In the genomic region with DNA sequence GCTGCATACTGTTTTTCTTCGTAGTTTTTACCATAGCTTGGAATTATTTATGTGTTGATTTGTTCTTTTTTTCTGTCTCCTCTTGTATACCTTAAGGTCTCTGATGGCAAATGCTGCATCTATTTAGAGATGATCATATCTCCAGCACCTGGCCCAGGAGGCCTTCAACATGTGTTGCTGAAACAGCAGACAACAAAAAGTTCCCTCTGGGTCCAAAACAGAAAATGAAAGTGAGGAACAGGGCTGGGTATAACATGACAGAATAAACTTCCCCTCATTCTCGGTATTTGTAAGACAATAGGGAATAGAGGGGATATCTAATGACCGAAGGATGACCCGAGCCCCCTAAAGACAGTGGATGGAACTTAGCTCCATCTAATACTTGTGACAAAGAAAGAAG, we compare ENCODE assay signal across 2 cellular contexts.
TF ChIP-seq lines count a peak whose summit lies in the region.

No MANE protein-coding gene starts in this region.

TF ChIP-seq in A549, 52 proteins besides CTCF, POLR2A, EP300 and RAD21:
- TF ChIP-seq, protein P1, sequence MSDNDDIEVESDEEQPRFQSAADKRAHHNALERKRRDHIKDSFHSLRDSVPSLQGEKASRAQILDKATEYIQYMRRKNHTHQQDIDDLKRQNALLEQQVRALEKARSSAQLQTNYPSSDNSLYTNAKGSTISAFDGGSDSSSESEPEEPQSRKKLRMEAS (IDR thresholded peaks at IDR 0.05) = no peak
- TF ChIP-seq CBX8 (IDR thresholded peaks at IDR 0.05) (no peak), NPAS2 (CRISPR knock-in tag; IDR thresholded peaks at IDR 0.05; ENCODE audit: borderline replicate concordance) (no peak), ZFP36 (IDR thresholded peaks at IDR 0.05; ENCODE audit: borderline replicate concordance, partially characterized antibody) (no peak), FOXS1 (CRISPR knock-in tag; IDR thresholded peaks at IDR 0.05) (no peak), SREBF2 (IDR thresholded peaks at IDR 0.05) (no peak), CHD2 (IDR thresholded peaks at IDR 0.05; ENCODE audit: low read length, partially characterized antibody) (no peak), RNF2 (IDR thresholded peaks at IDR 0.05; ENCODE audit: borderline replicate concordance, low read depth) (no peak), MYC (IDR thresholded peaks at IDR 0.05; ENCODE audit: borderline replicate concordance, low read length) (no peak), NR3C1 (IDR thresholded peaks at IDR 0.05) (no peak), ZC3H11A (IDR thresholded peaks at IDR 0.05) (no peak), ESRRA (IDR thresholded peaks at IDR 0.05; ENCODE audit: borderline replicate concordance, low read length) (no peak)
- TF ChIP-seq, protein P2, sequence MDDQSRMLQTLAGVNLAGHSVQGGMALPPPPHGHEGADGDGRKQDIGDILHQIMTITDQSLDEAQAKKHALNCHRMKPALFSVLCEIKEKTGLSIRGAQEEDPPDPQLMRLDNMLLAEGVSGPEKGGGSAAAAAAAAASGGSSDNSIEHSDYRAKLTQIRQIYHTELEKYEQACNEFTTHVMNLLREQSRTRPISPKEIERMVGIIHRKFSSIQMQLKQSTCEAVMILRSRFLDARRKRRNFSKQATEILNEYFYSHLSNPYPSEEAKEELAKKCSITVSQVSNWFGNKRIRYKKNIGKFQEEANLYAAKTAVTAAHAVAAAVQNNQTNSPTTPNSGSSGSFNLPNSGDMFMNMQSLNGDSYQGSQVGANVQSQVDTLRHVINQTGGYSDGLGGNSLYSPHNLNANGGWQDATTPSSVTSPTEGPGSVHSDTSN (IDR thresholded peaks at IDR 0.05) = no peak
TF ChIP-seq in A549: peak in this region for 0.

TF ChIP-seq in IMR-90, 13 proteins besides CTCF, POLR2A, EP300 and RAD21 (continued from another document):
- no peak for TF ChIP-seq FOS (IDR thresholded peaks at IDR 0.05; ENCODE audit: low read depth, low read length)
